Comparison of ENCODE assay signal across 1 cellular context in genomic region chr2:355773-356172, GRCh38.
TF ChIP-seq lines count a peak whose summit lies in the region.

No MANE protein-coding gene starts in this region.

TF ChIP-seq in K562, 482 proteins besides CTCF, POLR2A, EP300 and RAD21 (continued from another document):
- TF ChIP-seq CHD7 (IDR thresholded peaks at IDR 0.05; ENCODE audit: low read depth, low read length), result no peak
- TF ChIP-seq MCM3 (IDR thresholded peaks at IDR 0.05), result no peak
- no peak for TF ChIP-seq BRCA1 (IDR thresholded peaks at IDR 0.05)
- no peak for TF ChIP-seq BRCA1 (CRISPR knock-in tag; IDR thresholded peaks at IDR 0.05)
- no peak for TF ChIP-seq TRIM28 (IDR thresholded peaks at IDR 0.05)
- no peak for TF ChIP-seq NCOR1 (IDR thresholded peaks at IDR 0.05)
- TF ChIP-seq ZNF57 (CRISPR knock-in tag; IDR thresholded peaks at IDR 0.05), result no peak
- no peak for TF ChIP-seq MBD1 (CRISPR knock-in tag; IDR thresholded peaks at IDR 0.05)
- no peak for TF ChIP-seq SMARCA4 (IDR thresholded peaks at IDR 0.05)
- TF ChIP-seq TCF3 (CRISPR knock-in tag; IDR thresholded peaks at IDR 0.05), result no peak
- no peak for TF ChIP-seq NFATC3 (IDR thresholded peaks at IDR 0.05)
